In the genomic region with DNA sequence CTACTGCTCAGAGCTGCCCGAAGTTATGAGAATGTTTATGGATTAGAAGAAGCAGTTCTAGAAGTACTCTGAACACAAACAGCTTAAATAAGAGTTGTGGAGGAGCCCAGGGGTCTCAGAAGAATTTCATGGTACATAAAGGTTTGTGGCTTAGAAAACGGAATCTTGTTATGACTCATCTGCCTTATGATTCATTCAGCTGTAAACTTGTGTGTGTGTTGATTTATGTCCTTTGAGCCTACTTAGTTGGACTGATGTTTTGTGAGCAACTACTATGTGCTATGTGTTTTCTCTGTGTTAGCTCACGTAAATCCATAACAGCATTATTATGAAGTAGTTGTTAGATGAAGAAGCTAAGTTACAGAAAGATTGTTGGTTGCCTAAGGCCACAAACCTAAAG, we compare ENCODE assay signal across 10 cellular contexts.
A peak's percentile ranks its signal among the peaks of the same experiment; 100 is the strongest.
DNase-seq lines count a peak whose midpoint lies in the region; ATAC-seq and TF ChIP-seq lines count a peak whose summit lies in the region.
"Had no signal": no experiment of that assay in that cellular context is flagged by ENCODE, and none has a peak within 500 bp of the region (broad histone marks: within the 10 kb centered on the region; RNA-seq: fewer than 3 reads in every experiment).

No MANE protein-coding gene starts in this region.

- DNase-seq in NB4 (ENCODE audit: low read depth): peak; percentile 25
- peak; percentile 47 for DNase-seq in glomerular visceral epithelial cell (ENCODE audit: extremely low spot score)
- no peak for DNase-seq in SHP77 (lab: John Stamatoyannopoulos, UW)
- no peak for DNase-seq in activated naive CD4-positive, alpha-beta T cell treated with Interleukin-2 at 50 U/mL for 16 hours
- no peak for DNase-seq in activated T-cell treated with anti-CD3 and anti-CD28 coated beads, Interleukin-2, amount 50 U/mL, for 4 hours
- no peak for DNase-seq in Right ventricle myocardium inferior (ENCODE audit: missing footprints)
- DNase-seq: T-helper 17 cell had no signal

- no peak overlapping the region for H3K4me3 Mint-ChIP-seq in activated T-cell treated with anti-CD3 and anti-CD28 coated beads, Interleukin-2, amount 50 U/mL, for 4 hours
- H3K4me3 Mint-ChIP-seq: T-helper 17 cell had no signal

- H3K36me3 Mint-ChIP-seq in activated T-cell treated with anti-CD3 and anti-CD28 coated beads, Interleukin-2, amount 50 U/mL, for 4 hours (ENCODE audit: insufficient read depth): no peaks in the 10 kb centered on the region

- intact Hi-C loops in Right ventricle myocardium inferior (cut with DNase I): loop anchor here (5.0 kb wide), 1 partner anchor 69 kb away; no protein-coding TSS in a partner anchor

- TF ChIP-seq POLR2A in NB4 (IDR thresholded peaks at IDR 0.05; ENCODE audit: extremely low read depth, insufficient read length): no peak

- no peaks in the 10 kb centered on the region for H3K9me3 Mint-ChIP-seq in activated T-cell treated with anti-CD3 and anti-CD28 coated beads, Interleukin-2, amount 50 U/mL, for 4 hours

- H3K4me1 Mint-ChIP-seq in activated T-cell treated with anti-CD3 and anti-CD28 coated beads, Interleukin-2, amount 50 U/mL, for 4 hours (ENCODE audit: low read depth): no peaks in the 10 kb centered on the region
- H3K4me1 Mint-ChIP-seq: T-helper 17 cell had no signal

- ATAC-seq in GM18858 (IDR thresholded peaks at IDR 0.05; ENCODE audit: unreplicated experiment): peak; percentile 82
- peak; percentile 76 for ATAC-seq in HG02623 (IDR thresholded peaks at IDR 0.05; ENCODE audit: unreplicated experiment)
- no peak for ATAC-seq in activated T-cell treated with anti-CD3 and anti-CD28 coated beads, Interleukin-2, amount 50 U/mL, for 4 hours
- no peak for ATAC-seq in Right ventricle myocardium inferior
- ATAC-seq: T-helper 17 cell had no signal

- no peaks in the 10 kb centered on the region for H3K27me3 Mint-ChIP-seq in activated T-cell treated with anti-CD3 and anti-CD28 coated beads, Interleukin-2, amount 50 U/mL, for 4 hours (ENCODE audit: low read depth)
- H3K27me3 Mint-ChIP-seq: T-helper 17 cell had no signal

- no peak overlapping the region for H3K4me3 ChIP-seq in NB4 (ENCODE audit: low read depth, low read length)
- H3K4me3 ChIP-seq: skin epidermis had no signal

- no peak for TF ChIP-seq CTCF in NB4 (IDR thresholded peaks at IDR 0.05; ENCODE audit: low read depth, low read length)

Comparison
In these comparisons a context has a peak if more than half of its experiments do, and no peak if none do; other contexts are left out.
1. ATAC-seq: peak in GM18858 (single experiment) and HG02623 (single experiment); none in activated T-cell treated with anti-CD3 and anti-CD28 coated beads, Interleukin-2, amount 50 U/mL, for 4 hours (0 of 2) and Right ventricle myocardium inferior (single experiment).
2. DNase-seq: peak in NB4 (single experiment) and glomerular visceral epithelial cell (single experiment); none in SHP77 (0 of 2), activated naive CD4-positive, alpha-beta T cell treated with Interleukin-2 at 50 U/mL for 16 hours (single experiment), activated T-cell treated with anti-CD3 and anti-CD28 coated beads, Interleukin-2, amount 50 U/mL, for 4 hours (single experiment) and Right ventricle myocardium inferior (single experiment).